In genomic region chr15:101841656-101842055, GRCh38 we compare ENCODE assay signal across 1 cellular context.
TF ChIP-seq lines count a peak whose summit lies in the region.

No MANE protein-coding gene starts in this region.

TF ChIP-seq in IMR-90, 13 proteins besides CTCF, POLR2A, EP300 and RAD21 (continued from another document):
- no peak for TF ChIP-seq MXI1 (IDR thresholded peaks at IDR 0.05; ENCODE audit: borderline replicate concordance, low read depth, low read length)
- no peak for TF ChIP-seq CEBPB (IDR thresholded peaks at IDR 0.05; ENCODE audit: low read depth, low read length)
- no peak for TF ChIP-seq FOS (IDR thresholded peaks at IDR 0.05; ENCODE audit: low read depth, low read length)
- TF ChIP-seq SMC3 (IDR thresholded peaks at IDR 0.05; ENCODE audit: low read depth, low read length): no peak
TF ChIP-seq in IMR-90: peak in this region for 0.
